ENCODE assay signal across 1 cellular context in the genomic region with DNA sequence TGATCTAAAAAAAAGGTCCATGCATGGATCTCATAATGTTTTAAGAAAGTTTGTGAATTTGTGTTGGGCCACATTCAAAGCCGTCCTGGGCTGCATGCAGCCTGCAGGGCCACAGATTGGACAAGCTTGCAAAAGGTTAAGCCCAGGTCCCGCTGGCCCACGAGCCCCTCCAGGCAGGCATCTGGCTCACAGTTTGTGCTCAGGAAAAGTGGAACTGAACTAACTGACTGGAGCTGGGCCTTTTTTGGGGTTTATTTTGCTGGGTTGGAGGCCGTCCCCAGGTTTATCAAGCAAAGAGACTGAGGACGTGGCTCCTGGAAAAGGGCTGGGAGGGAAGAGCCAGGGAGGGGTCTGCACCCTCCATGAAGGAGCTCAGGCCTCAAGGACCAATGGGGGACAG.
TF ChIP-seq lines count a peak whose summit lies in the region.

No MANE protein-coding gene starts in this region.

TF ChIP-seq in K562, 482 proteins besides CTCF, POLR2A, EP300 and RAD21:
- TF ChIP-seq SPI1 (IDR thresholded peaks at IDR 0.05; ENCODE audit: borderline replicate concordance, low read depth, low read length), result peak; percentile 78
- TF ChIP-seq, protein P1, sequence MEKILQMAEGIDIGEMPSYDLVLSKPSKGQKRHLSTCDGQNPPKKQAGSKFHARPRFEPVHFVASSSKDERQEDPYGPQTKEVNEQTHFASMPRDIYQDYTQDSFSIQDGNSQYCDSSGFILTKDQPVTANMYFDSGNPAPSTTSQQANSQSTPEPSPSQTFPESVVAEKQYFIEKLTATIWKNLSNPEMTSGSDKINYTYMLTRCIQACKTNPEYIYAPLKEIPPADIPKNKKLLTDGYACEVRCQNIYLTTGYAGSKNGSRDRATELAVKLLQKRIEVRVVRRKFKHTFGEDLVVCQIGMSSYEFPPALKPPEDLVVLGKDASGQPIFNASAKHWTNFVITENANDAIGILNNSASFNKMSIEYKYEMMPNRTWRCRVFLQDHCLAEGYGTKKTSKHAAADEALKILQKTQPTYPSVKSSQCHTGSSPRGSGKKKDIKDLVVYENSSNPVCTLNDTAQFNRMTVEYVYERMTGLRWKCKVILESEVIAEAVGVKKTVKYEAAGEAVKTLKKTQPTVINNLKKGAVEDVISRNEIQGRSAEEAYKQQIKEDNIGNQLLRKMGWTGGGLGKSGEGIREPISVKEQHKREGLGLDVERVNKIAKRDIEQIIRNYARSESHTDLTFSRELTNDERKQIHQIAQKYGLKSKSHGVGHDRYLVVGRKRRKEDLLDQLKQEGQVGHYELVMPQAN (IDR thresholded peaks at IDR 0.05; ENCODE audit: borderline replicate concordance), result no peak
